ENCODE assay signal across 8 cellular contexts in the genomic region with DNA sequence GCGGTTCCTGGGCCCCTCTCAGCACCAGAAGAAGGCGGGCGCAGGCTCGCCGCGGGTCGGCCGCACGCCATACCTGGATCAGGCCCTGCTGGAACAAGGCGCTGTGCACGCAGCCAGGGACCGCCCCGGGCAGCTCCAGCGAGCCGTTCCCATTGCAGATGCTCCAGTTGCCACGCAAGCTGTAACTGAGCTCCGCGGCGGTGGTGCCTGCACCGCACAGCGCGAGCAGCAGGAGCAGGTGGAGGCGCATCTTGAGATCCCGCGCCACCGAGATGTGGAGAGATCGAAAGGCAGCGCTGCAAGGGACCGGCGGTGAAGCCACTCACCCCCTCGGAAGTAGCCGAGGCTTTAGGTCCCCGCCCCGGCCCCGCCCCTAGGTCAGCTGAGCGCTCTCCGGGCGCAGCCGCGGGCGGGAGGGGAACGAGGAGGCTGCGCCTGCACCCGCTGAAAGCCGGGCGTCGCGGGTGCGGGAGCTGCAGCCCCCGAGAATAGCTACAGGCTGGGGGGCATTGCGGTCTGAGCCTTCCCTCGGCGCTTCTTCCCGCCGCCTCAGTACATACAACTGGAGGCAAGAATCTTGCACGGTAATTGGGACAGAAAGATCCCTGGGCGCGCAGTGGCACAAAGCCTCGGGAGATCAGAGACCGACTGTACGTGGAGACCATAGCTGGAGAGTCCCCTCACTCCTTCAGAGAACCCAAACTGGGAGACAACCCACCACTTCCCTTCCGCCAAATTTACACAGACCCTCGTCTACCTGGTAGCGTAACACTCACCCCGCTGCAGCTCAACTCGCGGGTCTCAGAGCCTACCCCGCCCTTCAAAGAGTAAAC. TPM values are rescaled to one million over a fixed set of nuclear protein-coding genes. Genes with fewer than 3 reads are reported as not detected.
A peak's percentile ranks its signal among the peaks of the same experiment; 100 is the strongest.
DNase-seq lines count a peak whose midpoint lies in the region; ATAC-seq and TF ChIP-seq lines count a peak whose summit lies in the region.

A gene (minus strand): TSS at position 324 of the 833 bp plus-strand sequence. CDS start 74 bp downstream, at position 250.

- intact Hi-C loops in Calu3 (cut with micrococcal nuclease; ENCODE audit: unreplicated experiment): no loop called here

- peaks cover 25% of the 10 kb centered on the region for H3K4me1 Mint-ChIP-seq in Calu3 (ENCODE audit: low read depth, unreplicated experiment)
- H3K4me1 Mint-ChIP-seq in activated CD8-positive, alpha-beta memory T cell treated with anti-CD3 and anti-CD28 coated beads, Interleukin-2, amount 10 ng/mL, durations not matched to agents 7 days and 5 days: peaks cover 24% of the 10 kb centered on the region
- peaks cover 13% of the 10 kb centered on the region for H3K4me1 Mint-ChIP-seq in endothelial cell (ENCODE audit: unreplicated experiment)
- H3K4me1 Mint-ChIP-seq in mesothelial cell of epicardium: peaks cover 43% of the 10 kb centered on the region

- H3K36me3 ChIP-seq in NT2/D1 (ENCODE audit: insufficient read depth, insufficient read length, low read length): no peaks in the 10 kb centered on the region

- CTCF ChIA-PET in Calu3 (lab: Charles Lee): no interaction called here
- CTCF ChIA-PET in activated CD8-positive, alpha-beta memory T cell treated with anti-CD3 and anti-CD28 coated beads, Interleukin-2, amount 10 ng/mL, durations not matched to agents 7 days and 5 days (lab: Charles Lee): interaction anchor here (1.1 to 1.3 kb wide), 4 partner anchors 133 to 331 kb away, joined by 3 read pairs; no protein-coding TSS in a partner anchor

- no peak for TF ChIP-seq CTCF in Calu3 (IDR thresholded peaks at IDR 0.05; ENCODE audit: unreplicated experiment)
- TF ChIP-seq CTCF in endothelial cell (IDR thresholded peaks at IDR 0.05; ENCODE audit: unreplicated experiment): no peak
- no peak for TF ChIP-seq CTCF in mesothelial cell of epicardium (IDR thresholded peaks at IDR 0.05; ENCODE audit: unreplicated experiment)

- H3K27ac Mint-ChIP-seq in Calu3 (ENCODE audit: unreplicated experiment) (peak within 1 kb of the TSS; percentile 50), endothelial cell (ENCODE audit: unreplicated experiment) (peak within 1 kb of the TSS; percentile 44), mesothelial cell of epicardium (peak within 1 kb of the TSS; percentile 94)
- peak within 1 kb of the TSS; percentile 89 for H3K27ac Mint-ChIP-seq in activated CD8-positive, alpha-beta memory T cell treated with anti-CD3 and anti-CD28 coated beads, Interleukin-2, amount 10 ng/mL, durations not matched to agents 7 days and 5 days

- DNase-seq in Calu3 (peak; percentile 63), HT1080 (ENCODE audit: low read depth) (peak; percentile 78), NT2/D1 (ENCODE audit: low read depth, low spot score) (peak; percentile 49), endothelial cell (ENCODE audit: low spot score) (peak; percentile 65), mesothelial cell of epicardium (ENCODE audit: low spot score in 2 of 2, unreplicated experiment in 2 of 2) (peak; percentile 52 to 71)
- DNase-seq in activated CD8-positive, alpha-beta memory T cell treated with anti-CD3 and anti-CD28 coated beads, Interleukin-2, amount 10 ng/mL, durations not matched to agents 7 days and 5 days: peak; percentile 90
- DNase-seq in stimulated activated CD8-positive, alpha-beta memory T cell treated with anti-CD3 and anti-CD28 coated beads, Interleukin-15, amount 100 ng/mL, for 4 hours (ENCODE audit: low read depth in 2 of 2): peak; percentile 52 to 69

- peak within 1 kb of the TSS; percentile 88 for H3K9ac ChIP-seq in NT2/D1 (ENCODE audit: insufficient read length, low read depth)

- no TSS peak for BruUV-seq in Calu3 (replicated peaks; lab: Mats Ljungman, UMichigan)

- H3K27me3 Mint-ChIP-seq in Calu3 (ENCODE audit: unreplicated experiment): no peaks in the 10 kb centered on the region
- H3K27me3 Mint-ChIP-seq in activated CD8-positive, alpha-beta memory T cell treated with anti-CD3 and anti-CD28 coated beads, Interleukin-2, amount 10 ng/mL, durations not matched to agents 7 days and 5 days: peaks cover 5% of the 10 kb centered on the region
- peaks cover 18% of the 10 kb centered on the region for H3K27me3 Mint-ChIP-seq in endothelial cell (ENCODE audit: unreplicated experiment)
- no peaks in the 10 kb centered on the region for H3K27me3 Mint-ChIP-seq in mesothelial cell of epicardium (ENCODE audit: low read depth)

- H3K9me3 Mint-ChIP-seq in Calu3 (ENCODE audit: low read depth, unreplicated experiment) (no peaks in the 10 kb centered on the region), endothelial cell (ENCODE audit: unreplicated experiment) (no peaks in the 10 kb centered on the region), mesothelial cell of epicardium (no peaks in the 10 kb centered on the region)
- H3K9me3 Mint-ChIP-seq in activated CD8-positive, alpha-beta memory T cell treated with anti-CD3 and anti-CD28 coated beads, Interleukin-2, amount 10 ng/mL, durations not matched to agents 7 days and 5 days (ENCODE audit: low read depth): no peaks in the 10 kb centered on the region

- H3K4me3 Mint-ChIP-seq in Calu3 (ENCODE audit: low read depth, unreplicated experiment) (peak within 1 kb of the TSS; percentile 96), endothelial cell (ENCODE audit: unreplicated experiment) (peak within 1 kb of the TSS; percentile 96), mesothelial cell of epicardium (peak within 1 kb of the TSS; percentile 96)
- H3K4me3 Mint-ChIP-seq in activated CD8-positive, alpha-beta memory T cell treated with anti-CD3 and anti-CD28 coated beads, Interleukin-2, amount 10 ng/mL, durations not matched to agents 7 days and 5 days: peak within 1 kb of the TSS; percentile 88

- H3K9me3 ChIP-seq in NT2/D1 (ENCODE audit: insufficient read depth, low read length): no peaks in the 10 kb centered on the region

- H3K4me3 ChIP-seq in NT2/D1 (ENCODE audit: insufficient read length, low read depth): peak within 1 kb of the TSS; percentile 83

- peak; percentile 90 for ATAC-seq in GM21381 (IDR thresholded peaks at IDR 0.05; ENCODE audit: unreplicated experiment)
- ATAC-seq in activated CD8-positive, alpha-beta memory T cell treated with anti-CD3 and anti-CD28 coated beads, Interleukin-2, amount 10 ng/mL, durations not matched to agents 7 days and 5 days: peak; percentile 96

- H3K36me3 Mint-ChIP-seq in Calu3 (ENCODE audit: insufficient read depth, unreplicated experiment): peaks cover 20% of the 10 kb centered on the region
- peaks cover 15% of the 10 kb centered on the region for H3K36me3 Mint-ChIP-seq in activated CD8-positive, alpha-beta memory T cell treated with anti-CD3 and anti-CD28 coated beads, Interleukin-2, amount 10 ng/mL, durations not matched to agents 7 days and 5 days
- H3K36me3 Mint-ChIP-seq in endothelial cell (ENCODE audit: low read depth, unreplicated experiment): no peaks in the 10 kb centered on the region
- H3K36me3 Mint-ChIP-seq in mesothelial cell of epicardium: no peaks in the 10 kb centered on the region

- peaks cover 27% of the 10 kb centered on the region for H3K27me3 ChIP-seq in NT2/D1 (ENCODE audit: insufficient read depth, insufficient read length)

- H3K4me1 ChIP-seq in NT2/D1 (ENCODE audit: insufficient read depth, insufficient read length): no peaks in the 10 kb centered on the region

RNA-seq across cellular contexts. Expression of the gene that starts here (rescaled TPM):
- total RNA-seq in Calu3 (2022): 11.7 and 13.6 TPM in 2 replicates
- total RNA-seq in HT1080 (2014; rRNA removed; shearing (Covaris generic)): 18.4 and 21.7 TPM in 2 replicates
- polyA plus RNA-seq in HT1080 (2015; cell fraction: cytosol; rRNA removed): 12.2 and 15.5 TPM in 2 replicates
- 49.9 and 52.3 TPM in 2 replicates for polyA plus RNA-seq in HT1080 (2015; cell fraction: nucleus; rRNA removed)
- total RNA-seq in activated CD8-positive, alpha-beta memory T cell treated with anti-CD3 and anti-CD28 coated beads, Interleukin-2, amount 10 ng/mL, durations not matched to agents 7 days and 5 days: 10 to 100 TPM; 12.1 to 16.5 TPM
- total RNA-seq in endothelial cell (ENCODE audit: unreplicated experiment): 9.4 TPM
- total RNA-seq in mesothelial cell of epicardium: 39.2 to 40.2 TPM (median 39.6 TPM) in 3 replicates

Comparison
In these comparisons a context has a peak if more than half of its experiments do, and no peak if none do; other contexts are left out.
1. Peak in every context shown above with its lines: DNase-seq, ATAC-seq and H3K4me3 ChIP-seq.
2. H3K27ac Mint-ChIP-seq: peak in every context shown above with its lines; median percentile 94 in mesothelial cell of epicardium; 89 in activated CD8-positive, alpha-beta memory T cell treated with anti-CD3 and anti-CD28 coated beads, Interleukin-2, amount 10 ng/mL, durations not matched to agents 7 days and 5 days; 50 in Calu3; 44 in endothelial cell.